In the genomic region with DNA sequence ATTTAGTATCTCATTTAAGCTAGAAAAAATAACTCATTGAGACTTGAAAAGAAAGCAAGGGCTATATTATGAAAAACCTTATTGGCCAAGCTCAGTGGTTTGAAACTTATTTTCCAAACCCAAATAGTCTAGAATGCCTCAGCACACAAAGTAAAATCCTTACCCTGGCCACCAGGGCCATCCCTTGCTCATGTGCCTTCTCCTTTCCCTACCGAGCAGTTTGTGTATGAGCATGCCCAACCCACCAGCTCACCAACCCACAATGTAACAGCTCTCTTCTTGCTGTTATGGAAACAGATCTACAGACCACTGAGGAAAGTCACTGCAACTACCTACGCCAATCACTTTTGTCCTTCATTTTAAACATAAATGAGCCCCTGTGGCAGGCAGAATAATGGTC, we compare ENCODE assay signal across 24 cellular contexts.
"Had no signal": no experiment of that assay in that cellular context is flagged by ENCODE, and none has a peak within 500 bp of the region (broad histone marks: within the 10 kb centered on the region; RNA-seq: fewer than 3 reads in every experiment).

No MANE protein-coding gene starts in this region.

- H3K36me3 ChIP-seq: MG63 had no signal

- H3K27me3 ChIP-seq: MG63 had no signal

- FAIRE-seq: HTR-8/SVneo, RCC 7860 had no signal

- DNase-seq: Karpas-422, KG1, MG63, NCI-H1092, NCI-H1105 treated with DMSO at 0.1 percent for 48 hours, NCI-H1417 treated with DMSO at 0.1 percent for 48 hours, NCI-H146, NCI-H1694 treated with DMSO at 0.1 percent for 48 hours, NCI-H1930, NCI-H2081, NCI-H2171, NCI-H226, NCI-H446, NCI-H510A, NCI-H524 treated with DMSO at 0.1 percent for 48 hours, NCI-H69, NCI-H774, RPMI8226, SHP77, T-helper 1 cell had no signal

- H3K27ac ChIP-seq: HL-60 had no signal

- H3K4me3 ChIP-seq: MG63 had no signal

- H3K9me3 ChIP-seq: MG63 had no signal

- ATAC-seq: SK-N-SH treated with all-trans-retinoic acid at 6 μM for 48 hours had no signal
